26 cellular contexts compared by ENCODE assay signal in genomic region chr1:113216664-113217063, GRCh38.
DNase-seq lines count a peak whose midpoint lies in the region; ATAC-seq, FAIRE-seq and TF ChIP-seq lines count a peak whose summit lies in the region.
"Had no signal": no experiment of that assay in that cellular context is flagged by ENCODE, and none has a peak within 500 bp of the region (broad histone marks: within the 10 kb centered on the region; RNA-seq: fewer than 3 reads in every experiment).

No MANE protein-coding gene starts in this region.

- peak overlapping the region; percentile 55 for H3K27ac Mint-ChIP-seq in Caco-2 (ENCODE audit: unreplicated experiment)
- H3K27ac Mint-ChIP-seq: CD4-positive, CD25-positive, alpha-beta regulatory T cell; HFFc6 had no signal

- H3K23ac ChIP-seq in mesenchymal stem cell (ENCODE audit: low read length in 2 of 2): no peak overlapping the region
- H3K23ac ChIP-seq in trophoblast cell (ENCODE audit: low read length): no peak overlapping the region

- no peak overlapping the region for H2BK15ac ChIP-seq in mesenchymal stem cell (ENCODE audit: low read depth, poor library complexity, severe bottlenecking)

- H3K36me3 ChIP-seq in Caco-2 (ENCODE audit: control insufficient read depth, insufficient read depth, low read length) (no peaks in the 10 kb centered on the region), K562 (ENCODE audit: control insufficient read depth, insufficient read depth, low read length) (no peaks in the 10 kb centered on the region), mesenchymal stem cell (ENCODE audit: control insufficient read depth in 1 of 2, insufficient read depth in 2 of 2, low read depth in 1 of 2, low read length in 2 of 2) (no peaks in the 10 kb centered on the region), trophoblast cell (ENCODE audit: control insufficient read depth in 1 of 2, insufficient read depth in 2 of 2, low read length in 2 of 2) (peaks cover 0 to 6% of the 10 kb centered on the region in 2 experiments)
- H3K36me3 ChIP-seq: BLaER1, HAP-1, SJCRH30 had no signal

- H4K20me1 ChIP-seq in K562 (replicated peaks; ENCODE audit: control insufficient read depth, insufficient read depth, low read length): no peaks in the 10 kb centered on the region
- H4K20me1 ChIP-seq: BLaER1 had no signal

- H2AK5ac ChIP-seq in mesenchymal stem cell (ENCODE audit: low read length, severe bottlenecking) (no peak overlapping the region), trophoblast cell (ENCODE audit: low read length) (peak overlapping the region; percentile 22)

- peaks cover 3% of the 10 kb centered on the region for H3K9me1 ChIP-seq in K562 (ENCODE audit: control insufficient read depth, insufficient read depth, low read length)

- CTCF ChIA-PET in Caco-2 (lab: Charles Lee): interaction anchor here (1.3 to 1.4 kb wide), 2 partner anchors 10 to 76 kb away, joined by 4 to 7 read pairs; no protein-coding TSS in a partner anchor
- CTCF ChIA-PET in K562 (lab: Yijun Ruan, JAX; ENCODE audit: low intra/inter-chr PET ratio): no interaction called here

- intact Hi-C loops in Caco-2 (cut with micrococcal nuclease; ENCODE audit: unreplicated experiment) (loop anchor here (1.0 to 5.0 kb wide), 4 partner anchors 7 to 91 kb away; no protein-coding TSS in a partner anchor), K562 (cut with micrococcal nuclease) (loop anchor here (5.0 kb wide), 2 partner anchors 74 to 461 kb away; no protein-coding TSS in a partner anchor)

- TF ChIP-seq RAD21 in K562 (CRISPR knock-in tag; conservative IDR thresholded peaks at IDR 0.05 in 1 of 2, IDR thresholded peaks at IDR 0.05 in 1 of 2): no peak

- POLR2A ChIA-PET in Caco-2 (lab: Charles Lee): no interaction called here
- POLR2A ChIA-PET in K562 (lab: Yijun Ruan, JAX): interaction anchor here (1.2 to 2.3 kb wide), 2 partner anchors 10 to 15 kb away, joined by 3 to 10 read pairs; no protein-coding TSS in a partner anchor

- in situ Hi-C loops in K562 (cut with MboI): no loop called here

- peak overlapping the region; percentile 57 for H4K91ac ChIP-seq in mesenchymal stem cell (ENCODE audit: low read length)
- peak overlapping the region; percentile 74 for H4K91ac ChIP-seq in trophoblast cell (ENCODE audit: low read depth, low read length)

- ATAC-seq in K562 (no peak), HG03159 (IDR thresholded peaks at IDR 0.05; ENCODE audit: unreplicated experiment) (no peak), GM21576 (IDR thresholded peaks at IDR 0.05; ENCODE audit: unreplicated experiment) (no peak)
- ATAC-seq: PC-3, Right ventricle myocardium inferior, SK-N-SH treated with all-trans-retinoic acid at 6 μM for 48 hours had no signal

- peaks cover 34% of the 10 kb centered on the region for H3K4me1 Mint-ChIP-seq in Caco-2 (ENCODE audit: low read depth, unreplicated experiment)
- H3K4me1 Mint-ChIP-seq: CD4-positive, CD25-positive, alpha-beta regulatory T cell had no signal

- TF ChIP-seq CTCF in Caco-2 (IDR thresholded peaks at IDR 0.05; ENCODE audit: insufficient read depth in 1 of 2, low read depth in 1 of 2, low read length in 1 of 2, severe bottlenecking in 1 of 2, unreplicated experiment in 1 of 2) (no peak), K562 (IDR thresholded peaks at IDR 0.05 in 2 of 3, conservative IDR thresholded peaks at IDR 0.05 in 1 of 3; ENCODE audit: insufficient read depth in 2 of 3, low read depth in 1 of 3, low read length in 3 of 3) (no peak)

- H3K4ac ChIP-seq in mesenchymal stem cell (ENCODE audit: low read depth in 1 of 2, low read length in 2 of 2) (no peak overlapping the region), trophoblast cell (ENCODE audit: low read depth, low read length) (peak overlapping the region; percentile 22)

- H3K9me3 ChIP-seq in Caco-2 (peaks cover 8% of the 10 kb centered on the region; the same call in 1 of the 2 replicates), K562 (replicated peaks; ENCODE audit: control insufficient read depth, insufficient read depth, low read depth, low read length) (peaks cover 10% of the 10 kb centered on the region), mesenchymal stem cell (ENCODE audit: control insufficient read depth, low read length) (no peaks in the 10 kb centered on the region), trophoblast cell (ENCODE audit: insufficient read depth, low read depth, low read length) (peaks cover 5% of the 10 kb centered on the region)
- H3K9me3 ChIP-seq: SJCRH30 had no signal

- no peak overlapping the region; the same call in 2 of the 3 replicates for H3K27ac ChIP-seq in K562 (ENCODE audit: extremely low read depth, low read depth, low read length)
- no peak overlapping the region for H3K27ac ChIP-seq in mesenchymal stem cell (ENCODE audit: low read length, poor library complexity, severe bottlenecking)
- peak overlapping the region; percentile 76 for H3K27ac ChIP-seq in trophoblast cell (ENCODE audit: low read depth, low read length)
- H3K27ac ChIP-seq: BLaER1, GM23248, SJCRH30 had no signal

- BruUV-seq in Caco-2 (replicated peaks; lab: Mats Ljungman, UMichigan) (no TSS peak), K562 (replicated peaks; lab: Mats Ljungman, UMichigan) (no TSS peak)

- H3K4me3 ChIP-seq in Caco-2 (ENCODE audit: low read depth, low read length) (no peak overlapping the region), K562 (no peak overlapping the region), mesenchymal stem cell (ENCODE audit: insufficient read depth in 1 of 2, low read depth in 1 of 2, low read length in 2 of 2) (no peak overlapping the region), trophoblast cell (ENCODE audit: low read depth, low read length) (no peak overlapping the region)
- H3K4me3 ChIP-seq: BLaER1, GM23248, HAP-1, SJCRH30 had no signal

- WGBS in K562 (ENCODE audit: insufficient coverage, low coverage, missing lambda C conversion rate): 71% methylated on average over 3 of the region's 3 CpGs
- WGBS in mesenchymal stem cell: 82% methylated on average over 3 of the region's 3 CpGs
- no CpG with 5 or more reads among the region's 3 CpGs for WGBS in trophoblast cell (ENCODE audit: extremely low coverage, insufficient coverage, insufficient read length)

- H3K79me1 ChIP-seq in mesenchymal stem cell (replicated peaks; ENCODE audit: low read length, poor library complexity, severe bottlenecking) (no peaks in the 10 kb centered on the region), trophoblast cell (ENCODE audit: low read length) (peaks cover 34% of the 10 kb centered on the region)

- no peaks in the 10 kb centered on the region for H3K36me3 Mint-ChIP-seq in Caco-2 (ENCODE audit: insufficient read depth, unreplicated experiment)
- H3K36me3 Mint-ChIP-seq: CD4-positive, CD25-positive, alpha-beta regulatory T cell had no signal

- H2BK5ac ChIP-seq in mesenchymal stem cell (ENCODE audit: low read depth, low read length, poor library complexity, severe bottlenecking) (no peak overlapping the region), trophoblast cell (ENCODE audit: low read depth, low read length, poor library complexity) (peak overlapping the region; percentile 24)

- no peak overlapping the region for H3K18ac ChIP-seq in mesenchymal stem cell (ENCODE audit: low read depth in 1 of 2, low read length in 2 of 2)
- H3K18ac ChIP-seq in trophoblast cell (ENCODE audit: low read length): peak overlapping the region; percentile 24

- H3K27me3 ChIP-seq in Caco-2 (replicated peaks; ENCODE audit: control insufficient read depth, insufficient read depth, low read length) (no peaks in the 10 kb centered on the region), K562 (ENCODE audit: control insufficient read depth in 2 of 2, insufficient read depth in 2 of 2, low read length in 2 of 2) (no peaks in the 10 kb centered on the region), mesenchymal stem cell (ENCODE audit: control insufficient read depth in 1 of 2, insufficient read depth in 1 of 2, low read length in 2 of 2) (peaks cover 3 to 6% of the 10 kb centered on the region in 2 experiments), trophoblast cell (ENCODE audit: insufficient read depth, low read length) (no peaks in the 10 kb centered on the region)
- H3K27me3 ChIP-seq: BLaER1 had no signal

- H3K14ac ChIP-seq in mesenchymal stem cell (ENCODE audit: low read length in 2 of 2): no peak overlapping the region
- peak overlapping the region; percentile 15 for H3K14ac ChIP-seq in trophoblast cell (ENCODE audit: low read length)

- H3K79me2 ChIP-seq in K562 (ENCODE audit: control insufficient read depth, insufficient read depth, low read length) (no peaks in the 10 kb centered on the region), trophoblast cell (ENCODE audit: control insufficient read depth, insufficient read depth, low read length, poor library complexity) (peaks cover 5% of the 10 kb centered on the region)

- no peak overlapping the region for H4K12ac ChIP-seq in trophoblast cell (ENCODE audit: low read depth, low read length)

- no peaks in the 10 kb centered on the region for H3K27me3 Mint-ChIP-seq in Caco-2 (ENCODE audit: insufficient read depth, unreplicated experiment)

- peaks cover 39% of the 10 kb centered on the region for H3K4me1 ChIP-seq in Caco-2
- peaks cover 27 to 34% of the 10 kb centered on the region in 2 experiments for H3K4me1 ChIP-seq in K562 (replicated peaks in 1 of 2; ENCODE audit: control insufficient read depth in 2 of 2, insufficient read depth in 2 of 2, low read length in 2 of 2)
- peaks cover 2% of the 10 kb centered on the region for H3K4me1 ChIP-seq in mesenchymal stem cell (ENCODE audit: control insufficient read depth, insufficient read depth, low read depth, low read length)
- peaks cover 20 to 26% of the 10 kb centered on the region in 2 experiments for H3K4me1 ChIP-seq in trophoblast cell (ENCODE audit: control insufficient read depth in 1 of 2, insufficient read depth in 2 of 2, low read length in 2 of 2)
- H3K4me1 ChIP-seq: BLaER1, SJCRH30 had no signal

- no peak overlapping the region for H2BK12ac ChIP-seq in mesenchymal stem cell (ENCODE audit: low read length in 2 of 2)
- peak overlapping the region; percentile 89 for H2BK12ac ChIP-seq in trophoblast cell (ENCODE audit: low read length)

- H4K8ac ChIP-seq in mesenchymal stem cell (ENCODE audit: low read length) (no peak overlapping the region), trophoblast cell (ENCODE audit: low read depth, low read length) (peak overlapping the region; percentile 30)

- H2BK120ac ChIP-seq in mesenchymal stem cell (ENCODE audit: low read depth, low read length) (no peak overlapping the region), trophoblast cell (ENCODE audit: insufficient read depth, low read length, poor library complexity) (peak overlapping the region; percentile 44)

- no peak for TF ChIP-seq POLR2A in K562 (conservative IDR thresholded peaks at IDR 0.05)

- DNase-seq in Caco-2: no peak
- DNase-seq in K562 (ENCODE audit: extremely low read depth in 1 of 4, low spot score in 3 of 4): no peak
- DNase-seq in mesenchymal stem cell: no peak
- no peak for DNase-seq in trophoblast cell
- no peak for DNase-seq in NCI-H526 treated with DMSO at 0.1 percent for 48 hours (lab: John Stamatoyannopoulos, UW)
- no peak for DNase-seq in retina
- DNase-seq: CD4-positive, CD25-positive, alpha-beta regulatory T cell; GM23248; HFFc6; NCI-H1105; NCI-H1436 treated with DMSO at 0.1 percent for 48 hours; NCI-H187 treated with DMSO at 0.1 percent for 48 hours; NCI-H2107; NCI-H446; NCI-H524 treated with DMSO at 0.1 percent for 48 hours; NCI-H82; NK-92 treated with Interleukin-12 subunit alpha and Interleukin-12 subunit beta, amount 100 ng/mL, for 24 hours; PC-3; SJCRH30 had no signal

- no peak overlapping the region for H3K4me3 Mint-ChIP-seq in Caco-2 (ENCODE audit: unreplicated experiment)
- H3K4me3 Mint-ChIP-seq: CD4-positive, CD25-positive, alpha-beta regulatory T cell; HFFc6 had no signal

- no peak for FAIRE-seq in K562 (lab: Jason Lieb, UNC)
- FAIRE-seq: D721Med had no signal

- H2AFZ ChIP-seq in K562 (ENCODE audit: low read depth, low read length) (peak overlapping the region; percentile 86), mesenchymal stem cell (ENCODE audit: low read depth, low read length) (no peak overlapping the region), trophoblast cell (ENCODE audit: insufficient read depth, low read length, poor library complexity) (no peak overlapping the region)
- H2AFZ ChIP-seq: GM23248 had no signal

- H3K9me3 Mint-ChIP-seq in Caco-2 (ENCODE audit: unreplicated experiment): peaks cover 16% of the 10 kb centered on the region

- no peak for TF ChIP-seq EP300 in K562 (IDR thresholded peaks at IDR 0.05; ENCODE audit: low read length)

- H3K4me2 ChIP-seq in K562 (ENCODE audit: insufficient read depth, low read length): no peak overlapping the region
- H3K4me2 ChIP-seq in mesenchymal stem cell (ENCODE audit: low read length, poor library complexity, severe bottlenecking): no peak overlapping the region
- no peak overlapping the region for H3K4me2 ChIP-seq in trophoblast cell (ENCODE audit: low read length)
- H3K4me2 ChIP-seq: BLaER1 had no signal

- H3K9ac ChIP-seq in K562 (ENCODE audit: insufficient read depth in 1 of 2, low read depth in 2 of 2, low read length in 2 of 2) (no peak overlapping the region; a peak in 1 of 4 replicates), mesenchymal stem cell (ENCODE audit: low read length) (no peak overlapping the region), trophoblast cell (ENCODE audit: low read length) (no peak overlapping the region)
- H3K9ac ChIP-seq: BLaER1, GM23248 had no signal
